In genomic region chr15:85494035-85494793, GRCh38 we compare ENCODE assay signal across 11 cellular contexts.
DNase-seq lines count a peak whose midpoint lies in the region; ATAC-seq, FAIRE-seq and TF ChIP-seq lines count a peak whose summit lies in the region.
"Had no signal": no experiment of that assay in that cellular context is flagged by ENCODE, and none has a peak within 500 bp of the region (broad histone marks: within the 10 kb centered on the region; RNA-seq: fewer than 3 reads in every experiment).

No MANE protein-coding gene starts in this region.

- peaks cover 68% of the 10 kb centered on the region for H4K20me1 ChIP-seq in astrocyte (ENCODE audit: insufficient read depth, low read length)

- H3K36me3 Mint-ChIP-seq in astrocyte (ENCODE audit: low read depth, unreplicated experiment), result no peaks in the 10 kb centered on the region

- H3K4me1 ChIP-seq in astrocyte (ENCODE audit: insufficient read depth, low read length), result peaks cover 12% of the 10 kb centered on the region

- peak; percentile 48 for ATAC-seq in Right ventricle myocardium inferior
- no peak for ATAC-seq in HG03039 (IDR thresholded peaks at IDR 0.05; ENCODE audit: unreplicated experiment)
- ATAC-seq in HG03432 (IDR thresholded peaks at IDR 0.05; ENCODE audit: unreplicated experiment), result no peak

- H2AFZ ChIP-seq in astrocyte (ENCODE audit: low read depth, low read length), result no peak overlapping the region

- TF ChIP-seq CTCF in astrocyte (IDR thresholded peaks at IDR 0.05; ENCODE audit: insufficient read depth, low read depth, low read length), result no peak

- FAIRE-seq in astrocyte (lab: Jason Lieb, UNC), result peak; percentile 92

- H3K4me2 ChIP-seq in astrocyte (ENCODE audit: low read length), result peak overlapping the region; percentile 56

- intact Hi-C loops in Right ventricle myocardium inferior (cut with DNase I) (no loop called here), cardiac septum (cut with DNase I) (loop anchor here (10.0 kb wide), 1 partner anchor 109 kb away; the partner anchor contains the start of gene AKAP13)

- no peaks in the 10 kb centered on the region for H3K27me3 ChIP-seq in astrocyte (ENCODE audit: insufficient read depth, low read length)
- H3K27me3 ChIP-seq: vagina had no signal

- H3K9me3 Mint-ChIP-seq in astrocyte (ENCODE audit: unreplicated experiment), result no peaks in the 10 kb centered on the region

- peak overlapping the region; percentile 26 for H3K9ac ChIP-seq in astrocyte (ENCODE audit: low read length)

- no peaks in the 10 kb centered on the region for H3K27me3 Mint-ChIP-seq in astrocyte (ENCODE audit: low read depth, unreplicated experiment)

- peak overlapping the region; percentile 74 for H3K27ac ChIP-seq in astrocyte (ENCODE audit: low read depth, low read length)
- H3K27ac ChIP-seq: vagina had no signal

- H3K4me1 Mint-ChIP-seq in astrocyte (ENCODE audit: low read depth, unreplicated experiment), result peaks cover 43% of the 10 kb centered on the region

- H3K4me3 ChIP-seq in astrocyte (ENCODE audit: insufficient read depth, low read depth, low read length), result no peak overlapping the region
- H3K4me3 ChIP-seq: vagina had no signal

- no peak overlapping the region for H3K4me3 Mint-ChIP-seq in astrocyte (ENCODE audit: unreplicated experiment)

- H3K27ac Mint-ChIP-seq in astrocyte (ENCODE audit: unreplicated experiment), result peak overlapping the region; percentile 60

- H3K79me2 ChIP-seq in astrocyte (ENCODE audit: insufficient read depth, low read length), result peaks cover 72% of the 10 kb centered on the region

- H3K9me3 ChIP-seq in astrocyte (ENCODE audit: insufficient read depth, low read depth, low read length), result no peaks in the 10 kb centered on the region
- H3K9me3 ChIP-seq: vagina had no signal

- DNase-seq in Right ventricle myocardium inferior (ENCODE audit: missing footprints) (no peak), cardiac septum (ENCODE audit: low spot score) (no peak), astrocyte (ENCODE audit: low read depth) (peak; percentile 92), kidney glomerular epithelial cell (lab: John Stamatoyannopoulos, UW) (peak; percentile 98), NCI-H1105 treated with DMSO at 0.1 percent for 48 hours (lab: John Stamatoyannopoulos, UW) (no peak)
- no peak for DNase-seq in effector CD4-positive, alpha-beta T cell
- DNase-seq: DND-41, glutamatergic neuron had no signal

- no peaks in the 10 kb centered on the region for H3K36me3 ChIP-seq in astrocyte (ENCODE audit: insufficient read depth, low read length)
- H3K36me3 ChIP-seq: vagina had no signal

Comparison
In these comparisons a context has a peak if more than half of its experiments do, and no peak if none do; other contexts are left out.
1. DNase-seq: peak in astrocyte (single experiment) and kidney glomerular epithelial cell (single experiment); none in Right ventricle myocardium inferior (single experiment), cardiac septum (single experiment), NCI-H1105 treated with DMSO at 0.1 percent for 48 hours (single experiment) and effector CD4-positive, alpha-beta T cell (single experiment).